Comparison of ENCODE assay signal across 8 cellular contexts in the genomic region with DNA sequence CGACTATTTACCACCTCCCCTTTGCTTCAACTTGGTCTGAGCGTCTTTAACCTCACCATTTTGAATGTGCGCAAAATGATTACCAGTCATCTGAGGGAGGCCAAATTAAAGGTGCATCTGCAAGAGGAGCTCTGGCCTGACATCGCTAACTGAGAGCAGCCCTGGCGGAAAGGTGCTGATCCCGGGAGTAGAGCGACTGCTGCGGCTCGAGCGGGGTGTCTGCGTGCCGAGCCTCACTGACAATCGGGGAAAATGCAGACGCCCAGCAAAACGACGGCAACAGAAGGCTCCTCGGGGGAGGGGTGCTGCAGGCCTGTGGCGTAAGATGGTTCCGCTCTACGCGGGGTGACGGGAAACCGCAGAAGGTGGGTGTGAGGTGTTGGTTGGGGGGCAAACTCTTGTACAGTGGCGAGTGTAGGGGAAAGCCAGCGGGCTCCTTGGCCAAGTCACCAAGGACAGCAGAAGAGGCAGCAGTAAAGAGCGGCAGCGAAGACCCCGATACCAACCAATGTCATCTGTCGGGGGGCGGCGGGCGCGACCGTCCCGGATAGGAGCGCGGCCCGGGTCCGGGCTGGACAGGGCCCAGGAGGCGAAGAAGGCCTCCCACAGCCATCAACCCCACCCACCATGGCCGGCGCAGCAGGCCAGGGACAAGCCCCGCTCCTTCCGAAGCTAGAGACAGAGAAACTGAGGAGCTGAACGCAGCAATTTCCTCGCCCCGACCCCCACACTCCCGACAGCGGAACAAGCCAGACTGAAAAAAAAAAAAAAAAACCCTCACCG. TPM values are rescaled to one million over a fixed set of nuclear protein-coding genes. Genes with fewer than 3 reads are reported as not detected.
DNase-seq lines count a peak whose midpoint lies in the region; ATAC-seq, FAIRE-seq and TF ChIP-seq lines count a peak whose summit lies in the region.

No MANE protein-coding gene starts in this region.

- TF ChIP-seq RAD21 in A549 (conservative IDR thresholded peaks at IDR 0.05 in 1 of 2, IDR thresholded peaks at IDR 0.05 in 1 of 2) = no peak

- H3K27ac ChIP-seq in A549 = peak overlapping the region; percentile 84 to 95

- TF ChIP-seq EP300 in A549 (IDR thresholded peaks at IDR 0.05) = no peak

- peak overlapping the region; percentile 74 for H3K4me3 ChIP-seq in A549

- no peaks in the 10 kb centered on the region for H3K27me3 Mint-ChIP-seq in activated CD4-positive, alpha-beta T cell treated with anti-CD3 and anti-CD28 coated beads for 36 hours
- no peaks in the 10 kb centered on the region for H3K27me3 Mint-ChIP-seq in chondrocyte (ENCODE audit: low read depth)

- 1% methylated on average over 34 of the region's 50 CpGs for WGBS in A549 (ENCODE audit: missing lambda C conversion rate)

- peaks cover 10% of the 10 kb centered on the region for H3K36me3 Mint-ChIP-seq in activated CD4-positive, alpha-beta T cell treated with anti-CD3 and anti-CD28 coated beads for 36 hours (ENCODE audit: low read depth)
- H3K36me3 Mint-ChIP-seq in chondrocyte (ENCODE audit: low read depth) = peaks cover 3% of the 10 kb centered on the region

- H3K4me1 ChIP-seq in A549 = peaks cover 34% of the 10 kb centered on the region

- TF ChIP-seq POLR2A in A549 (IDR thresholded peaks at IDR 0.05; ENCODE audit: low read length) = no peak; the same call in 1 of the 2 replicates

- TF ChIP-seq CTCF in A549 (IDR thresholded peaks at IDR 0.05) = no peak
- TF ChIP-seq CTCF in chondrocyte (IDR thresholded peaks at IDR 0.05) = no peak

- H3K9me3 Mint-ChIP-seq in activated CD4-positive, alpha-beta T cell treated with anti-CD3 and anti-CD28 coated beads for 36 hours (ENCODE audit: low read depth) = peaks cover 5% of the 10 kb centered on the region
- H3K9me3 Mint-ChIP-seq in chondrocyte (ENCODE audit: low read depth) = peaks cover 5% of the 10 kb centered on the region

- H3K4me3 Mint-ChIP-seq in activated CD4-positive, alpha-beta T cell treated with anti-CD3 and anti-CD28 coated beads for 36 hours = peak overlapping the region; percentile 99
- H3K4me3 Mint-ChIP-seq in chondrocyte (ENCODE audit: unreplicated experiment) = peak overlapping the region; percentile 95

- ATAC-seq in A549 (peak; percentile 67 to 75), GM18858 (IDR thresholded peaks at IDR 0.05; ENCODE audit: unreplicated experiment) (peak; percentile 14), HG03064 (IDR thresholded peaks at IDR 0.05; ENCODE audit: low read depth, unreplicated experiment) (peak; percentile 26), left lobe of liver (peak; percentile 55)
- peak; percentile 14 for ATAC-seq in activated CD4-positive, alpha-beta T cell treated with anti-CD3 and anti-CD28 coated beads for 36 hours

- no peak for FAIRE-seq in A549 (lab: Jason Lieb, UNC)

- peak; percentile 67 to 78 for DNase-seq in A549 (ENCODE audit: low read depth in 1 of 2, low spot score in 1 of 2)
- peak; percentile 39 for DNase-seq in NCI-H345 treated with DMSO at 0.1 percent for 48 hours (lab: John Stamatoyannopoulos, UW; ENCODE audit: unreplicated experiment)
- peak; percentile 89 for DNase-seq in activated CD4-positive, alpha-beta T cell treated with anti-CD3 and anti-CD28 coated beads for 36 hours
- DNase-seq in chondrocyte (ENCODE audit: low spot score) = no peak
- DNase-seq in left lobe of liver (ENCODE audit: low spot score) = peak; percentile 78
- peak; percentile 63 for DNase-seq in stimulated activated CD4-positive, alpha-beta T cell treated with anti-CD3 and anti-CD28 coated beads, Interleukin-2, amount 100 ng/mL, for 4 hours (ENCODE audit: low read depth)

- CTCF ChIA-PET in A549 (lab: Yijun Ruan, JAX) = interaction anchor here (1.2 kb wide), 1 partner anchor 16 kb away, joined by 3 read pairs; no protein-coding TSS in a partner anchor
- CTCF ChIA-PET in activated CD4-positive, alpha-beta T cell treated with anti-CD3 and anti-CD28 coated beads for 36 hours (lab: Charles Lee) = interaction anchor here (1.0 to 1.3 kb wide), 3 partner anchors 12 to 39 kb away, joined by 3 read pairs; no protein-coding TSS in a partner anchor

- intact Hi-C loops in activated CD4-positive, alpha-beta T cell treated with anti-CD3 and anti-CD28 coated beads for 36 hours (cut with DNase I, micrococcal nuclease) = loop anchor here (5.0 to 10.0 kb wide), 6 partner anchors 37 to 1846 kb away; a partner anchor contains a TSS

- H3K9me3 ChIP-seq in A549 = no peaks in the 10 kb centered on the region

- H3K4me1 Mint-ChIP-seq in activated CD4-positive, alpha-beta T cell treated with anti-CD3 and anti-CD28 coated beads for 36 hours = peaks cover 45% of the 10 kb centered on the region
- peaks cover 62% of the 10 kb centered on the region for H3K4me1 Mint-ChIP-seq in chondrocyte (ENCODE audit: low read depth)

- POLR2A ChIA-PET in A549 (lab: Yijun Ruan, JAX) = interaction anchor here (0.7 to 1.8 kb wide), 8 partner anchors 9 to 681 kb away, joined by 3 to 12 read pairs (median 3); a partner anchor contains a TSS
- POLR2A ChIA-PET in activated CD4-positive, alpha-beta T cell treated with anti-CD3 and anti-CD28 coated beads for 36 hours (lab: Charles Lee) = interaction anchor here (0.7 kb wide), 2 partner anchors 80 to 1220 kb away, joined by 3 to 5 read pairs; no protein-coding TSS in a partner anchor

- H3K27ac Mint-ChIP-seq in activated CD4-positive, alpha-beta T cell treated with anti-CD3 and anti-CD28 coated beads for 36 hours = peak overlapping the region; percentile 99
- peak overlapping the region; percentile 99 for H3K27ac Mint-ChIP-seq in chondrocyte (ENCODE audit: unreplicated experiment)

- H3K4me2 ChIP-seq in A549 = peak overlapping the region; percentile 93

TF ChIP-seq in A549, 52 proteins besides CTCF, POLR2A, EP300 and RAD21:
- TF ChIP-seq, protein P1, sequence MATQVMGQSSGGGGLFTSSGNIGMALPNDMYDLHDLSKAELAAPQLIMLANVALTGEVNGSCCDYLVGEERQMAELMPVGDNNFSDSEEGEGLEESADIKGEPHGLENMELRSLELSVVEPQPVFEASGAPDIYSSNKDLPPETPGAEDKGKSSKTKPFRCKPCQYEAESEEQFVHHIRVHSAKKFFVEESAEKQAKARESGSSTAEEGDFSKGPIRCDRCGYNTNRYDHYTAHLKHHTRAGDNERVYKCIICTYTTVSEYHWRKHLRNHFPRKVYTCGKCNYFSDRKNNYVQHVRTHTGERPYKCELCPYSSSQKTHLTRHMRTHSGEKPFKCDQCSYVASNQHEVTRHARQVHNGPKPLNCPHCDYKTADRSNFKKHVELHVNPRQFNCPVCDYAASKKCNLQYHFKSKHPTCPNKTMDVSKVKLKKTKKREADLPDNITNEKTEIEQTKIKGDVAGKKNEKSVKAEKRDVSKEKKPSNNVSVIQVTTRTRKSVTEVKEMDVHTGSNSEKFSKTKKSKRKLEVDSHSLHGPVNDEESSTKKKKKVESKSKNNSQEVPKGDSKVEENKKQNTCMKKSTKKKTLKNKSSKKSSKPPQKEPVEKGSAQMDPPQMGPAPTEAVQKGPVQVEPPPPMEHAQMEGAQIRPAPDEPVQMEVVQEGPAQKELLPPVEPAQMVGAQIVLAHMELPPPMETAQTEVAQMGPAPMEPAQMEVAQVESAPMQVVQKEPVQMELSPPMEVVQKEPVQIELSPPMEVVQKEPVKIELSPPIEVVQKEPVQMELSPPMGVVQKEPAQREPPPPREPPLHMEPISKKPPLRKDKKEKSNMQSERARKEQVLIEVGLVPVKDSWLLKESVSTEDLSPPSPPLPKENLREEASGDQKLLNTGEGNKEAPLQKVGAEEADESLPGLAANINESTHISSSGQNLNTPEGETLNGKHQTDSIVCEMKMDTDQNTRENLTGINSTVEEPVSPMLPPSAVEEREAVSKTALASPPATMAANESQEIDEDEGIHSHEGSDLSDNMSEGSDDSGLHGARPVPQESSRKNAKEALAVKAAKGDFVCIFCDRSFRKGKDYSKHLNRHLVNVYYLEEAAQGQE (IDR thresholded peaks at IDR 0.05) = peak; percentile 40; the same call in 1 of the 2 replicates
- 0 out of 2 replicates have a peak, but pooled peaks have one; percentile 3 for TF ChIP-seq ESRRA (IDR thresholded peaks at IDR 0.05; ENCODE audit: borderline replicate concordance, low read length)
- TF ChIP-seq TP53 (CRISPR knock-in tag; IDR thresholded peaks at IDR 0.05) = no peak
- TF ChIP-seq, protein P2, sequence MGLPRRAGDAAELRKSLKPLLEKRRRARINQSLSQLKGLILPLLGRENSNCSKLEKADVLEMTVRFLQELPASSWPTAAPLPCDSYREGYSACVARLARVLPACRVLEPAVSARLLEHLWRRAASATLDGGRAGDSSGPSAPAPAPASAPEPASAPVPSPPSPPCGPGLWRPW (IDR thresholded peaks at IDR 0.05) = no peak
- TF ChIP-seq PHF8 (IDR thresholded peaks at IDR 0.05; ENCODE audit: borderline replicate concordance, low read depth) = peak; percentile 68
- peak in 1 of 2 experiments; percentile 48; a peak in 1 of 4 replicates for TF ChIP-seq CEBPB (IDR thresholded peaks at IDR 0.05)
- peak; percentile 44; the same call in 1 of the 2 replicates for TF ChIP-seq KDM5A (IDR thresholded peaks at IDR 0.05)

RNA-seq across cellular contexts. Expression of a gene that starts 0.5 kb away (rescaled TPM):
- polyA plus RNA-seq in A549 (2011; rRNA removed) (47.2 and 56.5 TPM in 2 replicates), A549 (2017; fragmentation: RNase III; extraction: RNeasy Plus Mini Kit Qiagen cat#74134 plus additional on column Dnase treatment) (22.3 to 28.1 TPM (median 24.9 TPM) in 3 replicates)
- polyA plus RNA-seq in A549 (2012; cell fraction: cytosol; rRNA removed) = 7.6 and 8.4 TPM in 2 replicates
- polyA plus RNA-seq in A549 (2012; cell fraction: nucleus; rRNA removed) = 4.4 and 6.9 TPM in 2 replicates
- 29.7 and 29.8 TPM in 2 replicates for polyA minus RNA-seq in A549 (2011; rRNA and poly(A)+ RNA removed)
- 10 to 100 TPM; 51.8 to 56.4 TPM for total RNA-seq in activated CD4-positive, alpha-beta T cell treated with anti-CD3 and anti-CD28 coated beads for 36 hours
- total RNA-seq in chondrocyte (106 to 110 TPM (median 107 TPM) in 3 replicates), left lobe of liver (38.9 TPM)

Comparison
In these comparisons a context has a peak if more than half of its experiments do, and no peak if none do; other contexts are left out.
1. ATAC-seq: peak in every context shown above with its lines; median percentile 71 in A549; 55 in left lobe of liver; 26 in HG03064; 14 in GM18858; 14 in activated CD4-positive, alpha-beta T cell treated with anti-CD3 and anti-CD28 coated beads for 36 hours.